ENCODE assay signal across 8 cellular contexts in genomic region chr11:64148200-64148916, GRCh38. TPM values are rescaled to one million over a fixed set of nuclear protein-coding genes. Genes with fewer than 3 reads are reported as not detected.
A peak's percentile ranks its signal among the peaks of the same experiment; 100 is the strongest.
DNase-seq lines count a peak whose midpoint lies in the region; ATAC-seq, FAIRE-seq and TF ChIP-seq lines count a peak whose summit lies in the region.

No MANE protein-coding gene starts in this region.

- TF ChIP-seq CTCF in coronary artery (IDR thresholded peaks at IDR 0.05) (peak; percentile 91), right lobe of liver (IDR thresholded peaks at IDR 0.05) (peak; percentile 86 to 95 (median 91))

- no peaks in the 10 kb centered on the region for H3K9me3 ChIP-seq in right lobe of liver

- intact Hi-C loops in right lobe of liver (cut with DNase I), result no loop called here

- H3K36me3 ChIP-seq in right lobe of liver, result peaks cover 0 to 3% (median 0%) of the 10 kb centered on the region in 4 donors

- H3K27ac ChIP-seq in coronary artery (no peak overlapping the region), right lobe of liver (no peak overlapping the region)

- DNase-seq in 8988T (peak; percentile 91), GM18507 (ENCODE audit: extremely low spot score, insufficient read length, low read depth) (peak; percentile 53), NCI-H345 (lab: John Stamatoyannopoulos, UW) (peak; percentile 81), coronary artery (ENCODE audit: low spot score) (no peak), right lobe of liver (peak; percentile 69)
- peak; percentile 54 to 55 for DNase-seq in activated CD4-positive, alpha-beta T cell treated with anti-CD3 and anti-CD28 coated beads, Interleukin-2, amount 50 U/mL, for 24 hours (ENCODE audit: low read depth in 1 of 2, low spot score in 1 of 2)
- peak; percentile 54 to 74 for DNase-seq in stimulated activated CD4-positive, alpha-beta T cell treated with anti-CD3 and anti-CD28 coated beads, Interleukin-4, amount 100 ng/mL, for 4 hours

- ATAC-seq in right lobe of liver (peak; percentile 37 to 59 (median 54)), HG02973 (IDR thresholded peaks at IDR 0.05; ENCODE audit: unreplicated experiment) (no peak)

- H3K4me3 ChIP-seq in coronary artery (peak overlapping the region; percentile 59), right lobe of liver (no peak overlapping the region)

- 31% methylated on average over 12 of the region's 19 CpGs for WGBS in right lobe of liver (ENCODE audit: insufficient coverage, low coverage, low lambda C conversion rate, missing lambda C conversion rate)

- FAIRE-seq in GM18507 (lab: Jason Lieb, UNC), result peak; percentile 84

- no peak for TF ChIP-seq POLR2A in right lobe of liver (IDR thresholded peaks at IDR 0.05)

- H3K27me3 ChIP-seq in right lobe of liver, result no peaks in the 10 kb centered on the region

- H3K4me1 ChIP-seq in right lobe of liver, result peaks cover 0 to 13% (median 6%) of the 10 kb centered on the region in 4 donors

RNA-seq across cellular contexts. Expression of gene MACROD1, which starts 17.6 kb away (rescaled TPM):
- 100 to 1,000 TPM in 1 of 6 experiments, 10 to 100 TPM in 5; 12.3 to 219 (median 27.8) TPM for total RNA-seq in right lobe of liver

RNA-seq across cellular contexts. Expression of gene STIP1, which starts 37.6 kb away (rescaled TPM):
- total RNA-seq in right lobe of liver, result 100 to 1,000 TPM in 1 of 6 experiments, 10 to 100 TPM in 5; 27.6 to 110 (median 59.4) TPM

RNA-seq across cellular contexts. Expression of gene FERMT3, which starts 58.2 kb away (rescaled TPM):
- total RNA-seq in right lobe of liver, result 10 to 100 TPM in 1 of 6 experiments, 1 to 10 TPM in 5; 5.1 to 17.3 (median 8.1) TPM
